In the genomic region with DNA sequence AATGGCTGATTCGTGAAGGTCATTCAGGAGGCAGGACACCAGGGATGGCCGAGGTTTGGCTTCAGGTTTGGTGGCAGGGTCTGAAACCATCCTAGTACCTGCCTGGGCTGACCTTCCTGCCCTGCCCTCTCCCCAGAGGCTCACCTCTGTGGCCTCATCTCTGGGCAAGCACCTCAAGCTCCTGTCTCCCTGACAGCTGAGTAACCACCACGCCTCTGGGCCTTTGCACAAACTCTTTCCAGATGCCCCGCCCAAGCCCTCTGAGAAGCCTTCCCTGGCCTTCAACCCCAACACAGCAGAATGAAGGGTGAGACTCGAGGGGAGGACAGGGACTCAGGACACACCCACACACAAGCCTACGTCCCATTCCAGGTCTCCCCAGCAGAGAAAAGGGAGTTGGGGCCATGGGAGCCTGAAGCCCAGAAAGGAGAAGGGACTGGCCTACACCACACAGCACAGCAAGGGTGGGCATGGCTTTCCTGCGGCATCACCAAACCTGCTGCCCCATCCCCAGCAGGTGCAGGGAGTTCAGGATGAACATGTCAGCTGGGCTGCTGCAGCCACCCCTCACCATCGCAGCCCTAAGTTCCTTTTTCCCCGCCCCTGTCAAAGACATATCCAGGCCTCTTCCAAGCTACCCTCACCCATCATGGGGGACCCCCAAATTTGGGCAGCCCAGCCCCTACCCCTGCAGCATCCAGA, we compare ENCODE assay signal across 23 cellular contexts. TPM values are rescaled to one million over a fixed set of nuclear protein-coding genes. Genes with fewer than 3 reads are reported as not detected.
DNase-seq lines count a peak whose midpoint lies in the region; ATAC-seq and TF ChIP-seq lines count a peak whose summit lies in the region.
"Had no signal": no experiment of that assay in that cellular context is flagged by ENCODE, and none has a peak within 500 bp of the region (broad histone marks: within the 10 kb centered on the region; RNA-seq: fewer than 3 reads in every experiment).

No MANE protein-coding gene starts in this region.

- H3K9me3 ChIP-seq in thyroid gland = no peaks in the 10 kb centered on the region
- no peaks in the 10 kb centered on the region for H3K9me3 ChIP-seq in PC-3 (ENCODE audit: low read length)
- H3K9me3 ChIP-seq: vagina had no signal

- H4K20me1 ChIP-seq in PC-3 (ENCODE audit: low read length) = no peaks in the 10 kb centered on the region

- no TSS peak for BruUV-seq in PC-3 (replicated peaks; lab: Mats Ljungman, UMichigan)

- peak overlapping the region; percentile 49 for H3K4me3 Mint-ChIP-seq in activated naive CD4-positive, alpha-beta T cell treated with anti-CD3 and anti-CD28 coated beads, Interleukin-2, amount 50 U/mL, for 24 hours
- no peak overlapping the region for H3K4me3 Mint-ChIP-seq in activated naive CD4-positive, alpha-beta T cell treated with anti-CD3 and anti-CD28 coated beads for 36 hours
- H3K4me3 Mint-ChIP-seq in T-cell (peak overlapping the region in 2 of 3 donors; percentile 24 to 60), memory B cell (peak overlapping the region; percentile 81), type B pancreatic cell (peak overlapping the region; percentile 41)
- H3K4me3 Mint-ChIP-seq: activated CD4-positive, alpha-beta T cell treated with anti-CD3 and anti-CD28 coated beads, Interleukin-2, amount 10 ng/mL, durations not matched to agents 7 days and 5 days had no signal

- TF ChIP-seq CTCF in type B pancreatic cell (conservative IDR thresholded peaks at IDR 0.05) = no peak
- no peak for TF ChIP-seq CTCF in thyroid gland (IDR thresholded peaks at IDR 0.05)
- TF ChIP-seq CTCF in PC-3 (conservative IDR thresholded peaks at IDR 0.05; ENCODE audit: low read depth, low read length) = no peak

- H3K36me3 Mint-ChIP-seq in activated naive CD4-positive, alpha-beta T cell treated with anti-CD3 and anti-CD28 coated beads, Interleukin-2, amount 50 U/mL, for 24 hours = no peaks in the 10 kb centered on the region
- peaks cover 2% of the 10 kb centered on the region for H3K36me3 Mint-ChIP-seq in activated naive CD4-positive, alpha-beta T cell treated with anti-CD3 and anti-CD28 coated beads for 36 hours (ENCODE audit: low read depth)
- H3K36me3 Mint-ChIP-seq in T-cell (no peaks in the 10 kb centered on the region), memory B cell (peaks cover 2% of the 10 kb centered on the region), type B pancreatic cell (no peaks in the 10 kb centered on the region)

- H3K27ac Mint-ChIP-seq in activated naive CD4-positive, alpha-beta T cell treated with anti-CD3 and anti-CD28 coated beads, Interleukin-2, amount 50 U/mL, for 24 hours = peak overlapping the region; percentile 41
- H3K27ac Mint-ChIP-seq in activated naive CD4-positive, alpha-beta T cell treated with anti-CD3 and anti-CD28 coated beads for 36 hours = no peak overlapping the region
- H3K27ac Mint-ChIP-seq in T-cell = peak overlapping the region in 1 of 2 donors; percentile 22
- H3K27ac Mint-ChIP-seq in memory B cell = peak overlapping the region; percentile 86
- H3K27ac Mint-ChIP-seq in type B pancreatic cell = no peak overlapping the region
- H3K27ac Mint-ChIP-seq: activated CD4-positive, alpha-beta T cell treated with anti-CD3 and anti-CD28 coated beads, Interleukin-2, amount 10 ng/mL, durations not matched to agents 7 days and 5 days had no signal

- H3K27me3 Mint-ChIP-seq in activated naive CD4-positive, alpha-beta T cell treated with anti-CD3 and anti-CD28 coated beads, Interleukin-2, amount 50 U/mL, for 24 hours = peaks cover 26% of the 10 kb centered on the region
- peaks cover 49% of the 10 kb centered on the region for H3K27me3 Mint-ChIP-seq in activated naive CD4-positive, alpha-beta T cell treated with anti-CD3 and anti-CD28 coated beads for 36 hours (ENCODE audit: low read depth)
- H3K27me3 Mint-ChIP-seq in T-cell = peaks cover 31 to 47% of the 10 kb centered on the region in 2 donors
- peaks cover 10% of the 10 kb centered on the region for H3K27me3 Mint-ChIP-seq in memory B cell
- peaks cover 58% of the 10 kb centered on the region for H3K27me3 Mint-ChIP-seq in type B pancreatic cell

- H3K27ac ChIP-seq in thyroid gland = no peak overlapping the region
- H3K27ac ChIP-seq in PC-3 (ENCODE audit: low read length) = no peak overlapping the region
- H3K27ac ChIP-seq: C4-2B, vagina had no signal

- no peak overlapping the region for H2AFZ ChIP-seq in PC-3 (ENCODE audit: low read length)

- no peak for ATAC-seq in T-cell (replicated peaks in 1 of 4)
- ATAC-seq in memory B cell (ENCODE audit: low read depth) = no peak
- ATAC-seq in GM18870 (IDR thresholded peaks at IDR 0.05; ENCODE audit: unreplicated experiment) = no peak
- no peak for ATAC-seq in PC-3

- CTCF ChIA-PET in activated naive CD4-positive, alpha-beta T cell treated with anti-CD3 and anti-CD28 coated beads for 36 hours (lab: Charles Lee) = interaction anchor here (1.6 kb wide), 1 partner anchor 13 kb away, joined by 6 read pairs; no protein-coding TSS in a partner anchor
- CTCF ChIA-PET in T-cell (lab: Charles Lee) = interaction anchor here in 1 of 2 donors (0.6 kb wide), 2 partner anchors 41 to 44 kb away, joined by 5 to 8 read pairs; no protein-coding TSS in a partner anchor
- CTCF ChIA-PET in PC-3 (lab: Charles Lee) = no interaction called here

- no peaks in the 10 kb centered on the region for H3K79me2 ChIP-seq in PC-3 (ENCODE audit: low read length)

- no peak for DNase-seq in activated naive CD4-positive, alpha-beta T cell treated with anti-CD3 and anti-CD28 coated beads for 36 hours
- DNase-seq in T-cell (no peak), memory B cell (ENCODE audit: low spot score in 2 of 2) (peak in 1 of 2 donors; percentile 27), type B pancreatic cell (ENCODE audit: extremely low spot score, unreplicated experiment) (no peak), thyroid gland (no peak), PC-3 (no peak)
- DNase-seq: ACHN; activated CD4-positive, alpha-beta T cell treated with anti-CD3 and anti-CD28 coated beads, Interleukin-2, amount 10 ng/mL, durations not matched to agents 7 days and 5 days; DMS53; dorsolateral prefrontal cortex; foreskin melanocyte; KG1; kidney glomerular epithelial cell; NCI-H1048; NCI-H2029 treated with DMSO at 0.1 percent for 48 hours; NCI-H510A; stimulated activated CD4-positive, alpha-beta T cell treated with anti-CD3 and anti-CD28 coated beads, Interleukin-4, amount 100 ng/mL, for 24 hours had no signal

- H3K4me1 Mint-ChIP-seq in activated naive CD4-positive, alpha-beta T cell treated with anti-CD3 and anti-CD28 coated beads, Interleukin-2, amount 50 U/mL, for 24 hours = peaks cover 30% of the 10 kb centered on the region
- H3K4me1 Mint-ChIP-seq in activated naive CD4-positive, alpha-beta T cell treated with anti-CD3 and anti-CD28 coated beads for 36 hours (ENCODE audit: low read depth) = peaks cover 24% of the 10 kb centered on the region
- H3K4me1 Mint-ChIP-seq in T-cell (peaks cover 33 to 42% (median 35%) of the 10 kb centered on the region in 3 donors), memory B cell (peaks cover 44% of the 10 kb centered on the region), type B pancreatic cell (ENCODE audit: unreplicated experiment) (no peaks in the 10 kb centered on the region)

- H3K9ac ChIP-seq in PC-3 (ENCODE audit: low read length) = no peak overlapping the region

- H3K36me3 ChIP-seq in thyroid gland = no peaks in the 10 kb centered on the region
- H3K36me3 ChIP-seq in PC-3 (ENCODE audit: low read depth, low read length) = no peaks in the 10 kb centered on the region
- H3K36me3 ChIP-seq: vagina had no signal

- no peak for TF ChIP-seq POLR2A in thyroid gland (IDR thresholded peaks at IDR 0.05)

- POLR2A ChIA-PET in T-cell (lab: Charles Lee) = interaction anchor here in 1 of 2 donors (0.6 kb wide), 1 partner anchor 100 kb away, joined by 13 read pairs; no protein-coding TSS in a partner anchor
- POLR2A ChIA-PET in PC-3 (lab: Charles Lee; ENCODE audit: unreplicated experiment) = no interaction called here

- H3F3A ChIP-seq in PC-3 (ENCODE audit: low read length, unreplicated experiment) = no peaks in the 10 kb centered on the region

- H3K4me1 ChIP-seq in thyroid gland (peaks cover 13 to 32% of the 10 kb centered on the region in 2 donors), PC-3 (ENCODE audit: insufficient read depth, low read length) (no peaks in the 10 kb centered on the region)

- H3K27me3 ChIP-seq in thyroid gland (peaks cover 31% of the 10 kb centered on the region), PC-3 (ENCODE audit: low read length) (0 out of 2 replicates have a peak, but pooled peaks cover 6% of the 10 kb centered on the region)

- intact Hi-C loops in activated naive CD4-positive, alpha-beta T cell treated with anti-CD3 and anti-CD28 coated beads for 36 hours (cut with micrococcal nuclease) = no loop called here
- intact Hi-C loops in thyroid gland (cut with DNase I) = no loop called here
- intact Hi-C loops in PC-3 (cut with micrococcal nuclease) = no loop called here

- H3K9me3 Mint-ChIP-seq in activated naive CD4-positive, alpha-beta T cell treated with anti-CD3 and anti-CD28 coated beads, Interleukin-2, amount 50 U/mL, for 24 hours = no peaks in the 10 kb centered on the region
- H3K9me3 Mint-ChIP-seq in activated naive CD4-positive, alpha-beta T cell treated with anti-CD3 and anti-CD28 coated beads for 36 hours = no peaks in the 10 kb centered on the region
- H3K9me3 Mint-ChIP-seq in T-cell (no peaks in the 10 kb centered on the region), memory B cell (no peaks in the 10 kb centered on the region), type B pancreatic cell (no peaks in the 10 kb centered on the region)
- H3K9me3 Mint-ChIP-seq: activated CD4-positive, alpha-beta T cell treated with anti-CD3 and anti-CD28 coated beads, Interleukin-2, amount 10 ng/mL, durations not matched to agents 7 days and 5 days had no signal

- WGBS in thyroid gland, 2 donors = 72 to 80% methylated on average over 5 to 8 of the region's 9 CpGs

- no peak overlapping the region for H3K4me3 ChIP-seq in thyroid gland (replicated peaks in 1 of 3)
- no peak overlapping the region for H3K4me3 ChIP-seq in PC-3 (ENCODE audit: low read length)
- H3K4me3 ChIP-seq: vagina had no signal

- H3K9me2 ChIP-seq in PC-3 (replicated peaks; ENCODE audit: low read length) = no peaks in the 10 kb centered on the region

- H3K4me2 ChIP-seq in PC-3 (ENCODE audit: low read length) = no peak overlapping the region

RNA-seq across cellular contexts. Expression of a gene that starts 2.4 kb away (rescaled TPM):
- total RNA-seq in activated naive CD4-positive, alpha-beta T cell treated with anti-CD3 and anti-CD28 coated beads for 36 hours = 1 to 10 TPM; 1.7 to 1.8 TPM
- total RNA-seq in T-cell (1 to 10 TPM in 1 of 5 donors, under 1 TPM in 3, not detected in 1; 0.56 to 1.2 (median 0.75) TPM), type B pancreatic cell (ENCODE audit: low replicate concordance) (0.22 and 0.45 TPM in 2 replicates), thyroid gland (not detected), PC-3 (2014; rRNA removed) (not detected in 2 replicates)
- total RNA-seq: activated CD4-positive, alpha-beta T cell treated with anti-CD3 and anti-CD28 coated beads, Interleukin-2, amount 10 ng/mL, durations not matched to agents 7 days and 5 days; cardiac septum; epithelial cell of proximal tubule; vagina had no signal

RNA-seq across cellular contexts. Expression of a gene that starts 14.1 kb away (rescaled TPM):
- 1 to 10 TPM; 3.2 to 3.8 TPM for total RNA-seq in activated naive CD4-positive, alpha-beta T cell treated with anti-CD3 and anti-CD28 coated beads for 36 hours
- total RNA-seq in T-cell (10 to 100 TPM; 11.4 to 22.5 (median 15.4) TPM), type B pancreatic cell (ENCODE audit: low replicate concordance) (0.79 and 3.4 TPM in 2 replicates), thyroid gland (not detected), PC-3 (2014; rRNA removed) (0.58 and 0.66 TPM in 2 replicates)
- total RNA-seq: vagina had no signal

RNA-seq across cellular contexts. Expression of a gene that starts 34.5 kb away (rescaled TPM):
- total RNA-seq in activated naive CD4-positive, alpha-beta T cell treated with anti-CD3 and anti-CD28 coated beads for 36 hours = 100 to 1,000 TPM in 1 of 2 experiments, 10 to 100 TPM in 1; 95.4 to 110 TPM
- total RNA-seq in T-cell = 10 to 100 TPM in 2 of 5 donors, 1 to 10 TPM in 3; 5.1 to 16.7 (median 7.9) TPM
- 12.2 and 29.4 TPM in 2 replicates for total RNA-seq in type B pancreatic cell (ENCODE audit: low replicate concordance)
- total RNA-seq in thyroid gland = under 1 TPM in 1 of 4 donors, not detected in 3; 0.56 TPM
- total RNA-seq in PC-3 (2014; rRNA removed) = 75.9 and 77.5 TPM in 2 replicates
- total RNA-seq: vagina had no signal

RNA-seq across cellular contexts. Expression of a gene that starts 56.8 kb away (rescaled TPM):
- 1 to 10 TPM; 1.0 to 1.5 TPM for total RNA-seq in activated naive CD4-positive, alpha-beta T cell treated with anti-CD3 and anti-CD28 coated beads for 36 hours
- total RNA-seq in T-cell (under 1 TPM; 0.10 to 0.30 (median 0.23) TPM), type B pancreatic cell (ENCODE audit: low replicate concordance) (3.7 and 16.3 TPM in 2 replicates), thyroid gland (under 1 TPM; 0.22 to 0.75 (median 0.40) TPM), PC-3 (2014; rRNA removed) (1.2 and 3.6 TPM in 2 replicates)
- total RNA-seq: cardiac septum had no signal

Comparison
In these comparisons a context has a peak if more than half of its experiments do, and no peak if none do; other contexts are left out.
1. H3K27ac Mint-ChIP-seq: peak in activated naive CD4-positive, alpha-beta T cell treated with anti-CD3 and anti-CD28 coated beads, Interleukin-2, amount 50 U/mL, for 24 hours (single experiment) and memory B cell (single experiment); none in activated naive CD4-positive, alpha-beta T cell treated with anti-CD3 and anti-CD28 coated beads for 36 hours (single experiment) and type B pancreatic cell (single experiment).